ENCODE assay signal across 11 cellular contexts in genomic region chr15:50055333-50056278, GRCh38.
DNase-seq lines count a peak whose midpoint lies in the region; ATAC-seq and TF ChIP-seq lines count a peak whose summit lies in the region.
"Had no signal": no experiment of that assay in that cellular context is flagged by ENCODE, and none has a peak within 500 bp of the region (broad histone marks: within the 10 kb centered on the region; RNA-seq: fewer than 3 reads in every experiment).

No MANE protein-coding gene starts in this region.

- DNase-seq in CD14-positive monocyte (ENCODE audit: low spot score) (peak; percentile 47), SIG-M5 (lab: John Stamatoyannopoulos, UW) (peak; percentile 42), fibroblast of mammary gland (ENCODE audit: low read depth) (peak; percentile 99), sciatic nerve (ENCODE audit: low spot score) (no peak), Ammon's horn (ENCODE audit: low spot score) (no peak), NCI-H1436 treated with DMSO at 0.1 percent for 48 hours (lab: John Stamatoyannopoulos, UW) (no peak), NCI-H1417 treated with DMSO at 0.1 percent for 48 hours (lab: John Stamatoyannopoulos, UW) (no peak)
- DNase-seq: DMS 273 treated with DMSO at 0.1 percent for 48 hours, kidney had no signal

- intact Hi-C loops in CD14-positive monocyte (cut with micrococcal nuclease) (loop anchor here (2.0 to 10.0 kb wide), 2 partner anchors 51 to 59 kb away; partner anchors contain the start of gene ATP8B4 (in 1 of the 2)), sciatic nerve (cut with DNase I) (no loop called here)

- peaks cover 3 to 15% of the 10 kb centered on the region in 2 donors for H3K36me3 Mint-ChIP-seq in CD14-positive monocyte
- H3K36me3 Mint-ChIP-seq: WTC11 had no signal

- no peak overlapping the region for H3K4me3 ChIP-seq in fibroblast of mammary gland (ENCODE audit: control insufficient read depth, low read depth, low read length)

- no peaks in the 10 kb centered on the region for H3K27me3 Mint-ChIP-seq in CD14-positive monocyte (ENCODE audit: low read depth in 3 of 3)

- peaks cover 88% of the 10 kb centered on the region for H3K4me1 Mint-ChIP-seq in CD14-positive monocyte

- ATAC-seq in sciatic nerve (peak; percentile 88), HG02973 (IDR thresholded peaks at IDR 0.05; ENCODE audit: unreplicated experiment) (no peak)
- ATAC-seq: WTC11 had no signal

- peaks cover 5 to 11% (median 7%) of the 10 kb centered on the region in 7 donors for H3K9me3 Mint-ChIP-seq in CD14-positive monocyte

- peak overlapping the region; percentile 58 to 82 for H3K4me3 Mint-ChIP-seq in CD14-positive monocyte
- H3K4me3 Mint-ChIP-seq: WTC11 had no signal

- TF ChIP-seq CTCF in CD14-positive monocyte (IDR thresholded peaks at IDR 0.05) (no peak), fibroblast of mammary gland (conservative IDR thresholded peaks at IDR 0.05; ENCODE audit: control insufficient read depth, insufficient read depth, low read depth, low read length) (no peak)

- H3K27ac Mint-ChIP-seq in CD14-positive monocyte: peak overlapping the region; percentile 91 to 98 (median 96)
- H3K27ac Mint-ChIP-seq: WTC11 had no signal

Comparison
In these comparisons a context has a peak if more than half of its experiments do, and no peak if none do; other contexts are left out.
1. DNase-seq: peak in CD14-positive monocyte (single experiment), SIG-M5 (single experiment) and fibroblast of mammary gland (single experiment); none in sciatic nerve (single experiment), Ammon's horn (single experiment), NCI-H1436 treated with DMSO at 0.1 percent for 48 hours (single experiment) and NCI-H1417 treated with DMSO at 0.1 percent for 48 hours (single experiment).